In genomic region chr7:5549096-5549896, GRCh38 we compare ENCODE assay signal across 9 cellular contexts. TPM values are rescaled to one million over a fixed set of nuclear protein-coding genes. Genes with fewer than 3 reads are reported as not detected.
DNase-seq lines count a peak whose midpoint lies in the region; ATAC-seq and TF ChIP-seq lines count a peak whose summit lies in the region.
"Had no signal": no experiment of that assay in that cellular context is flagged by ENCODE, and none has a peak within 500 bp of the region (broad histone marks: within the 10 kb centered on the region; RNA-seq: fewer than 3 reads in every experiment).

No MANE protein-coding gene starts in this region.

- H3K4me1 ChIP-seq in PC-3 (ENCODE audit: insufficient read depth, low read length) (peaks cover 5% of the 10 kb centered on the region), osteoblast (ENCODE audit: insufficient read depth, low read length) (peaks cover 6% of the 10 kb centered on the region), Karpas-422 (ENCODE audit: low read length) (no peaks in the 10 kb centered on the region)

- peak overlapping the region; percentile 56 for H3K4me2 ChIP-seq in PC-3 (ENCODE audit: low read length)
- no peak overlapping the region for H3K4me2 ChIP-seq in osteoblast (ENCODE audit: insufficient read depth, low read length)
- H3K4me2 ChIP-seq in Karpas-422 (ENCODE audit: low read depth, low read length, poor library complexity, severe bottlenecking), result no peak overlapping the region

- H3K27me3 ChIP-seq in PC-3 (ENCODE audit: low read length), result no peaks in the 10 kb centered on the region
- no peaks in the 10 kb centered on the region for H3K27me3 ChIP-seq in osteoblast (ENCODE audit: insufficient read depth, low read length)
- no peaks in the 10 kb centered on the region for H3K27me3 ChIP-seq in Karpas-422 (ENCODE audit: low read length)

- H4K20me1 ChIP-seq in PC-3 (ENCODE audit: low read length) (no peaks in the 10 kb centered on the region), osteoblast (ENCODE audit: insufficient read depth, low read length) (no peaks in the 10 kb centered on the region), Karpas-422 (ENCODE audit: insufficient read depth, low read depth, low read length) (no peaks in the 10 kb centered on the region)

- H3F3A ChIP-seq in PC-3 (ENCODE audit: low read length, unreplicated experiment), result no peaks in the 10 kb centered on the region

- ATAC-seq in PC-3, result peak; percentile 98
- ATAC-seq in effector memory CD8-positive, alpha-beta T cell (replicated peaks), result peak; percentile 68
- ATAC-seq in GM18909 (IDR thresholded peaks at IDR 0.05; ENCODE audit: poor library complexity, unreplicated experiment), result no peak

- POLR2A ChIA-PET in PC-3 (lab: Charles Lee; ENCODE audit: unreplicated experiment), result interaction anchor here (0.5 to 0.6 kb wide), 2 partner anchors 125 to 674 kb away, joined by 3 to 7 read pairs; partner anchors contain the start of gene TNRC18

- H3K4me3 ChIP-seq in GM12865 (ENCODE audit: low read depth, low read length) (no peak overlapping the region), PC-3 (ENCODE audit: low read length) (no peak overlapping the region), osteoblast (ENCODE audit: insufficient read depth, low read length) (no peak overlapping the region), Karpas-422 (ENCODE audit: low read length) (no peak overlapping the region)

- CTCF ChIA-PET in PC-3 (lab: Charles Lee), result interaction anchor here (1.1 kb wide), 1 partner anchor 10 kb away, joined by 6 read pairs; no protein-coding TSS in a partner anchor

- no TSS peak for BruUV-seq in PC-3 (replicated peaks; lab: Mats Ljungman, UMichigan)

- no peaks in the 10 kb centered on the region for H3K9me3 Mint-ChIP-seq in effector memory CD8-positive, alpha-beta T cell
- H3K9me3 Mint-ChIP-seq in CD14-positive monocyte, result peaks cover 0 to 7% (median 3%) of the 10 kb centered on the region in 7 donors

- no peaks in the 10 kb centered on the region for H3K36me3 Mint-ChIP-seq in effector memory CD8-positive, alpha-beta T cell (ENCODE audit: insufficient read depth)
- H3K36me3 Mint-ChIP-seq in CD14-positive monocyte, result peaks cover 0 to 2% of the 10 kb centered on the region in 2 donors

- H3K4me1 Mint-ChIP-seq in effector memory CD8-positive, alpha-beta T cell (ENCODE audit: low read depth in 2 of 2), result peaks cover 7 to 10% of the 10 kb centered on the region in 2 donors
- H3K4me1 Mint-ChIP-seq in CD14-positive monocyte, result peaks cover 15% of the 10 kb centered on the region

- H3K9me2 ChIP-seq in PC-3 (replicated peaks; ENCODE audit: low read length), result no peaks in the 10 kb centered on the region
- no peaks in the 10 kb centered on the region for H3K9me2 ChIP-seq in Karpas-422 (replicated peaks; ENCODE audit: insufficient read depth, low read length)

- peak overlapping the region; percentile 75 for H3K27ac ChIP-seq in PC-3 (ENCODE audit: low read length)
- no peak overlapping the region for H3K27ac ChIP-seq in osteoblast (ENCODE audit: low read depth, low read length)
- no peak overlapping the region for H3K27ac ChIP-seq in Karpas-422 (ENCODE audit: low read length)

- peak; percentile 24 for DNase-seq in GM12865 (ENCODE audit: low read depth)
- DNase-seq in PC-3, result peak; percentile 95
- DNase-seq in effector memory CD8-positive, alpha-beta T cell, result peak in 1 of 3 experiments; percentile 14
- peak; percentile 97 for DNase-seq in osteoblast (ENCODE audit: insufficient read length, low spot score, missing footprints)
- DNase-seq in CD14-positive monocyte (ENCODE audit: low spot score), result no peak
- no peak for DNase-seq in stimulated activated CD4-positive, alpha-beta T cell treated with anti-CD3 and anti-CD28 coated beads, Interleukin-4, amount 100 ng/mL, for 4 hours
- no peak for DNase-seq in Karpas-422
- DNase-seq: Kasumi-1 had no signal

- no peaks in the 10 kb centered on the region for H3K9me3 ChIP-seq in PC-3 (ENCODE audit: low read length)
- no peaks in the 10 kb centered on the region for H3K9me3 ChIP-seq in osteoblast (ENCODE audit: low read depth, low read length)
- H3K9me3 ChIP-seq in Karpas-422 (ENCODE audit: low read length), result no peaks in the 10 kb centered on the region

- intact Hi-C loops in PC-3 (cut with micrococcal nuclease) (no loop called here), CD14-positive monocyte (cut with micrococcal nuclease) (no loop called here)

- no peak for TF ChIP-seq CTCF in GM12865 (IDR thresholded peaks at IDR 0.05; ENCODE audit: insufficient read depth, low read depth, low read length, missing control alignments)
- TF ChIP-seq CTCF in PC-3 (conservative IDR thresholded peaks at IDR 0.05; ENCODE audit: low read depth, low read length), result no peak
- no peak for TF ChIP-seq CTCF in osteoblast (IDR thresholded peaks at IDR 0.05; ENCODE audit: extremely low read depth, low read depth, low read length)
- no peak for TF ChIP-seq CTCF in CD14-positive monocyte (IDR thresholded peaks at IDR 0.05)

- H2AFZ ChIP-seq in PC-3 (ENCODE audit: low read length) (0 out of 2 replicates have a peak overlapping the region, but pooled peaks have one; percentile 65), osteoblast (ENCODE audit: low read length) (no peak overlapping the region), Karpas-422 (ENCODE audit: low read length) (no peak overlapping the region)

- no peaks in the 10 kb centered on the region for H3K36me3 ChIP-seq in PC-3 (ENCODE audit: low read depth, low read length)
- H3K36me3 ChIP-seq in osteoblast (ENCODE audit: insufficient read depth, low read length), result no peaks in the 10 kb centered on the region
- H3K36me3 ChIP-seq in Karpas-422 (ENCODE audit: insufficient read depth, low read length), result no peaks in the 10 kb centered on the region

- H3K9ac ChIP-seq in PC-3 (ENCODE audit: low read length) (no peak overlapping the region), Karpas-422 (ENCODE audit: low read length) (no peak overlapping the region)

- H3K27ac Mint-ChIP-seq in effector memory CD8-positive, alpha-beta T cell, result peak overlapping the region in 1 of 2 donors; percentile 90
- peak overlapping the region in 1 of 7 donors; percentile 35 for H3K27ac Mint-ChIP-seq in CD14-positive monocyte

- H3K4me3 Mint-ChIP-seq in effector memory CD8-positive, alpha-beta T cell, result peak overlapping the region; percentile 34 to 65
- H3K4me3 Mint-ChIP-seq in CD14-positive monocyte, result no peak overlapping the region

- H3K79me2 ChIP-seq in PC-3 (ENCODE audit: low read length) (no peaks in the 10 kb centered on the region), osteoblast (ENCODE audit: insufficient read depth, low read length) (no peaks in the 10 kb centered on the region), Karpas-422 (ENCODE audit: low read length) (no peaks in the 10 kb centered on the region)

- H3K27me3 Mint-ChIP-seq in effector memory CD8-positive, alpha-beta T cell, result no peaks in the 10 kb centered on the region
- peaks cover 6 to 10% (median 8%) of the 10 kb centered on the region in 3 donors for H3K27me3 Mint-ChIP-seq in CD14-positive monocyte (ENCODE audit: low read depth in 3 of 3)

RNA-seq across cellular contexts. Expression of gene ACTB, which starts 18.9 kb away (rescaled TPM):
- total RNA-seq in PC-3 (2014; rRNA removed) (1,825 and 2,289 TPM in 2 replicates), osteoblast (3,672 and 4,357 TPM in 2 replicates)
- polyA plus RNA-seq in CD14-positive monocyte, result over 10,000 TPM; 20,280 to 23,749 TPM
- total RNA-seq in Karpas-422 (2014; rRNA removed; shearing (Covaris generic); ENCODE audit: low replicate concordance), result 1,989 and 2,237 TPM in 2 replicates

RNA-seq across cellular contexts. Expression of gene FBXL18, which starts 35.7 kb away (rescaled TPM):
- total RNA-seq in PC-3 (2014; rRNA removed), result 10.2 and 16.2 TPM in 2 replicates
- 8.8 and 9.4 TPM in 2 replicates for total RNA-seq in osteoblast
- polyA plus RNA-seq in CD14-positive monocyte, result under 1 TPM; 0.11 to 0.75 TPM
- total RNA-seq in Karpas-422 (2014; rRNA removed; shearing (Covaris generic); ENCODE audit: low replicate concordance), result 3.9 and 8.6 TPM in 2 replicates

RNA-seq across cellular contexts. Expression of gene FSCN1, which starts 43.3 kb away (rescaled TPM):
- 318 and 403 TPM in 2 replicates for total RNA-seq in PC-3 (2014; rRNA removed)
- 163 and 182 TPM in 2 replicates for total RNA-seq in osteoblast
- polyA plus RNA-seq in CD14-positive monocyte, result 1 to 10 TPM; 2.0 to 2.5 TPM
- total RNA-seq in Karpas-422 (2014; rRNA removed; shearing (Covaris generic); ENCODE audit: low replicate concordance), result 5.4 and 10.6 TPM in 2 replicates

Comparison
In these comparisons a context has a peak if more than half of its experiments do, and no peak if none do; other contexts are left out.
1. DNase-seq: peak in GM12865 (single experiment), PC-3 (single experiment) and osteoblast (single experiment); none in CD14-positive monocyte (single experiment), stimulated activated CD4-positive, alpha-beta T cell treated with anti-CD3 and anti-CD28 coated beads, Interleukin-4, amount 100 ng/mL, for 4 hours (0 of 2) and Karpas-422 (single experiment).
2. H3K4me3 Mint-ChIP-seq: peak in effector memory CD8-positive, alpha-beta T cell (2 of 2); none in CD14-positive monocyte (0 of 2).
3. RNA of gene FSCN1, which starts 43.3 kb away (total RNA-seq): 318 to 403 TPM in PC-3 and 163 to 182 TPM in osteoblast; 5.4 to 10.6 TPM in Karpas-422; every median in the first group is over 10 times any median in the second.